ENCODE assay signal across 1 cellular context in genomic region chr15:71975816-71976150, GRCh38.
TF ChIP-seq lines count a peak whose summit lies in the region.

No MANE protein-coding gene starts in this region.

TF ChIP-seq in GM23338, 12 proteins besides CTCF, POLR2A, EP300 and RAD21 (continued from another document):
- TF ChIP-seq ZNF462 (CRISPR knock-in tag; IDR thresholded peaks at IDR 0.05) (no peak), ETS1 (IDR thresholded peaks at IDR 0.05) (no peak), ZNF114 (CRISPR knock-in tag; IDR thresholded peaks at IDR 0.05) (no peak), EZH2 (IDR thresholded peaks at IDR 0.05; ENCODE audit: low read depth, unreplicated experiment) (no peak)
